9 cellular contexts compared by ENCODE assay signal in the genomic region with DNA sequence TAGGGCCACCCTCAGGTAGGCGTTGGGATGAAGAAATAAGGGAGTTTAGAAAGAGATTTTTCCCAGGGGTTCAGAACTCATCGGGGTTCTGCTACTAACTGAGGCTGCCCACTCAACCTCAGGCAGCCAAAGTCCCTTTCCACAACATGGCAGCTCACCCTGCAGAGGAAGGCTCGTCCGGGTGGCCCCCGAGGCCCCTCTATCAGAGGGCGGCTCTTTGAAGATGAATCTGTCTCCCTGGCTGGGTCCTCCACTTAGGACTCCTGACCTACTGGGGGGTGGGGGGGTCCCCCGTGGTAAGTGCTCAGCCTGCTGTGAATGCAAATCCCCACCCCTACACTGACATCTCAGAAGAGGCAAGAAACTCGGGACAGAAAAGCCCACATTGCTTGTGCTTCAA.
"Had no signal": no experiment of that assay in that cellular context is flagged by ENCODE, and none has a peak within 500 bp of the region (broad histone marks: within the 10 kb centered on the region; RNA-seq: fewer than 3 reads in every experiment).

No MANE protein-coding gene starts in this region.

- H3K27ac ChIP-seq: GM23248 had no signal

- H2AFZ ChIP-seq: GM23248 had no signal

- H3K27ac Mint-ChIP-seq: HFFc6 had no signal

- H3K9ac ChIP-seq: GM23248 had no signal

- H3K4me3 Mint-ChIP-seq: HFFc6 had no signal

- H3K4me1 ChIP-seq: HAP-1 had no signal

- H3K4me3 ChIP-seq: GM23248, HAP-1, K562 had no signal

- H3K9me3 ChIP-seq: HAP-1 had no signal

- DNase-seq: GM23248, GOT3, H7, HFFc6, IMR-90, KG1 had no signal

- ATAC-seq: HCT116, K562 had no signal

- H3K36me3 ChIP-seq: HAP-1 had no signal
